Comparison of ENCODE assay signal across 1 cellular context in the genomic region with DNA sequence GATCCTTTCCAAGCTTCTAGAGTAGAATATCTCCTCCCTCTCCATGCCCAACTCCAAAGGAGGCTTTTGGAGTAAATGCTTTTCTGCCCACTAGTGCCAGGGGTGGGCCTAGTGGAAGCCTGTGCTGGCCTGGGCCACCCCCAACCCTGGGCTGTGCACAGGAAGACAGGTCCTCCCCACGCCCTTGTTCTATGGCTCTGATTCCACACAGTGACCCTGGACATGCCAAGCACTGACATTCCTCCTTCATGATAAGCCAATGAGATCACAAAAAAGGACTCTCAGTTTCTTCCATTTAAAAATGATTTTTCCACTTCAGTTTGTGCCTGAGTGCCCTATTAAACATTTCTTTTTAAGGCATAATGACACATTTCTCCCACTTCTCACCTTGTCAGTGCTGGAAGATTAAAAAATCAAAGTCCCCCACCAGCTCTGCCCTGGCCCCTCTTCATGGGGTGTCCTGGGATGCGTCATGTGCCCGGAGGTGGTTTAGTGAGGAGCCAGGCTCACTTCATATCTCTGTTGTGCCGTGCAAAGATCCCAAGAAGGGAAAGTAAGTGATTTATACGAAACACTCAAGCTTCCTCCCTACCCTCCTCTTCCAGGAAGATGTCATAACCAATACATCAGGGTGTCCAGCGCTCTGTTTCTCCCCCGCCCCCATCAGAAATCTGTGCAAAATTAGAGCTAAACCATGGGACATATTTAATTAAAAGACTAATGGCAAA.
TF ChIP-seq lines count a peak whose summit lies in the region.

No MANE protein-coding gene starts in this region.

TF ChIP-seq in GM23338, 12 proteins besides CTCF, POLR2A, EP300 and RAD21 (continued from another document):
- TF ChIP-seq, protein P1, sequence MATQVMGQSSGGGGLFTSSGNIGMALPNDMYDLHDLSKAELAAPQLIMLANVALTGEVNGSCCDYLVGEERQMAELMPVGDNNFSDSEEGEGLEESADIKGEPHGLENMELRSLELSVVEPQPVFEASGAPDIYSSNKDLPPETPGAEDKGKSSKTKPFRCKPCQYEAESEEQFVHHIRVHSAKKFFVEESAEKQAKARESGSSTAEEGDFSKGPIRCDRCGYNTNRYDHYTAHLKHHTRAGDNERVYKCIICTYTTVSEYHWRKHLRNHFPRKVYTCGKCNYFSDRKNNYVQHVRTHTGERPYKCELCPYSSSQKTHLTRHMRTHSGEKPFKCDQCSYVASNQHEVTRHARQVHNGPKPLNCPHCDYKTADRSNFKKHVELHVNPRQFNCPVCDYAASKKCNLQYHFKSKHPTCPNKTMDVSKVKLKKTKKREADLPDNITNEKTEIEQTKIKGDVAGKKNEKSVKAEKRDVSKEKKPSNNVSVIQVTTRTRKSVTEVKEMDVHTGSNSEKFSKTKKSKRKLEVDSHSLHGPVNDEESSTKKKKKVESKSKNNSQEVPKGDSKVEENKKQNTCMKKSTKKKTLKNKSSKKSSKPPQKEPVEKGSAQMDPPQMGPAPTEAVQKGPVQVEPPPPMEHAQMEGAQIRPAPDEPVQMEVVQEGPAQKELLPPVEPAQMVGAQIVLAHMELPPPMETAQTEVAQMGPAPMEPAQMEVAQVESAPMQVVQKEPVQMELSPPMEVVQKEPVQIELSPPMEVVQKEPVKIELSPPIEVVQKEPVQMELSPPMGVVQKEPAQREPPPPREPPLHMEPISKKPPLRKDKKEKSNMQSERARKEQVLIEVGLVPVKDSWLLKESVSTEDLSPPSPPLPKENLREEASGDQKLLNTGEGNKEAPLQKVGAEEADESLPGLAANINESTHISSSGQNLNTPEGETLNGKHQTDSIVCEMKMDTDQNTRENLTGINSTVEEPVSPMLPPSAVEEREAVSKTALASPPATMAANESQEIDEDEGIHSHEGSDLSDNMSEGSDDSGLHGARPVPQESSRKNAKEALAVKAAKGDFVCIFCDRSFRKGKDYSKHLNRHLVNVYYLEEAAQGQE (IDR thresholded peaks at IDR 0.05; ENCODE audit: unreplicated experiment) = no peak
- TF ChIP-seq STAT1 (IDR thresholded peaks at IDR 0.05; ENCODE audit: unreplicated experiment) (no peak), JUNB (IDR thresholded peaks at IDR 0.05; ENCODE audit: unreplicated experiment) (no peak), POLR2AphosphoS5 (IDR thresholded peaks at IDR 0.05; ENCODE audit: low read depth) (no peak), EZH2phosphoT487 (IDR thresholded peaks at IDR 0.05; ENCODE audit: unreplicated experiment) (no peak), NANOG (IDR thresholded peaks at IDR 0.05; ENCODE audit: borderline replicate concordance) (no peak), ZNF331 (CRISPR knock-in tag; IDR thresholded peaks at IDR 0.05; ENCODE audit: low read depth) (no peak)
- TF ChIP-seq, protein P2, sequence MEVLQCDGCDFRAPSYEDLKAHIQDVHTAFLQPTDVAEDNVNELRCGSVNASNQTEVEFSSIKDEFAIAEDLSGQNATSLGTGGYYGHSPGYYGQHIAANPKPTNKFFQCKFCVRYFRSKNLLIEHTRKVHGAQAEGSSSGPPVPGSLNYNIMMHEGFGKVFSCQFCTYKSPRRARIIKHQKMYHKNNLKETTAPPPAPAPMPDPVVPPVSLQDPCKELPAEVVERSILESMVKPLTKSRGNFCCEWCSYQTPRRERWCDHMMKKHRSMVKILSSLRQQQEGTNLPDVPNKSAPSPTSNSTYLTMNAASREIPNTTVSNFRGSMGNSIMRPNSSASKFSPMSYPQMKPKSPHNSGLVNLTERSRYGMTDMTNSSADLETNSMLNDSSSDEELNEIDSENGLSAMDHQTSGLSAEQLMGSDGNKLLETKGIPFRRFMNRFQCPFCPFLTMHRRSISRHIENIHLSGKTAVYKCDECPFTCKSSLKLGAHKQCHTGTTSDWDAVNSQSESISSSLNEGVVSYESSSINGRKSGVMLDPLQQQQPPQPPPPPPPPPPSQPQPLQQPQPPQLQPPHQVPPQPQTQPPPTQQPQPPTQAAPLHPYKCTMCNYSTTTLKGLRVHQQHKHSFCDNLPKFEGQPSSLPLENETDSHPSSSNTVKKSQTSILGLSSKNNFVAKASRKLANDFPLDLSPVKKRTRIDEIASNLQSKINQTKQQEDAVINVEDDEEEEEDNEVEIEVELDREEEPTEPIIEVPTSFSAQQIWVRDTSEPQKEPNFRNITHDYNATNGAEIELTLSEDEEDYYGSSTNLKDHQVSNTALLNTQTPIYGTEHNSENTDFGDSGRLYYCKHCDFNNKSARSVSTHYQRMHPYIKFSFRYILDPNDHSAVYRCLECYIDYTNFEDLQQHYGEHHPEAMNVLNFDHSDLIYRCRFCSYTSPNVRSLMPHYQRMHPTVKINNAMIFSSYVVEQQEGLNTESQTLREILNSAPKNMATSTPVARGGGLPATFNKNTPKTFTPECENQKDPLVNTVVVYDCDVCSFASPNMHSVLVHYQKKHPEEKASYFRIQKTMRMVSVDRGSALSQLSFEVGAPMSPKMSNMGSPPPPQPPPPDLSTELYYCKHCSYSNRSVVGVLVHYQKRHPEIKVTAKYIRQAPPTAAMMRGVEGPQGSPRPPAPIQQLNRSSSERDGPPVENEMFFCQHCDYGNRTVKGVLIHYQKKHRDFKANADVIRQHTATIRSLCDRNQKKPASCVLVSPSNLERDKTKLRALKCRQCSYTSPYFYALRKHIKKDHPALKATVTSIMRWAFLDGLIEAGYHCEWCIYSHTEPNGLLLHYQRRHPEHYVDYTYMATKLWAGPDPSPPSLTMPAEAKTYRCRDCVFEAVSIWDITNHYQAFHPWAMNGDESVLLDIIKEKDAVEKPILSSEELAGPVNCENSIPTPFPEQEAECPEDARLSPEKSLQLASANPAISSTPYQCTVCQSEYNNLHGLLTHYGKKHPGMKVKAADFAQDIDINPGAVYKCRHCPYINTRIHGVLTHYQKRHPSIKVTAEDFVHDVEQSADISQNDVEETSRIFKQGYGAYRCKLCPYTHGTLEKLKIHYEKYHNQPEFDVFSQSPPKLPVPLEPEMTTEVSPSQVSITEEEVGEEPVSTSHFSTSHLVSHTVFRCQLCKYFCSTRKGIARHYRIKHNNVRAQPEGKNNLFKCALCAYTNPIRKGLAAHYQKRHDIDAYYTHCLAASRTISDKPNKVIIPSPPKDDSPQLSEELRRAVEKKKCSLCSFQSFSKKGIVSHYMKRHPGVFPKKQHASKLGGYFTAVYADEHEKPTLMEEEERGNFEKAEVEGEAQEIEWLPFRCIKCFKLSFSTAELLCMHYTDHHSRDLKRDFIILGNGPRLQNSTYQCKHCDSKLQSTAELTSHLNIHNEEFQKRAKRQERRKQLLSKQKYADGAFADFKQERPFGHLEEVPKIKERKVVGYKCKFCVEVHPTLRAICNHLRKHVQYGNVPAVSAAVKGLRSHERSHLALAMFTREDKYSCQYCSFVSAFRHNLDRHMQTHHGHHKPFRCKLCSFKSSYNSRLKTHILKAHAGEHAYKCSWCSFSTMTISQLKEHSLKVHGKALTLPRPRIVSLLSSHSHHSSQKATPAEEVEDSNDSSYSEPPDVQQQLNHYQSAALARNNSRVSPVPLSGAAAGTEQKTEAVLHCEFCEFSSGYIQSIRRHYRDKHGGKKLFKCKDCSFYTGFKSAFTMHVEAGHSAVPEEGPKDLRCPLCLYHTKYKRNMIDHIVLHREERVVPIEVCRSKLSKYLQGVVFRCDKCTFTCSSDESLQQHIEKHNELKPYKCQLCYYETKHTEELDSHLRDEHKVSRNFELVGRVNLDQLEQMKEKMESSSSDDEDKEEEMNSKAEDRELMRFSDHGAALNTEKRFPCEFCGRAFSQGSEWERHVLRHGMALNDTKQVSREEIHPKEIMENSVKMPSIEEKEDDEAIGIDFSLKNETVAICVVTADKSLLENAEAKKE (CRISPR knock-in tag; IDR thresholded peaks at IDR 0.05) = no peak
TF ChIP-seq in GM23338: peak in this region for 0.
